Comparison of ENCODE assay signal across 28 cellular contexts in genomic region chr3:13708871-13709595, GRCh38.
DNase-seq lines count a peak whose midpoint lies in the region; ATAC-seq and TF ChIP-seq lines count a peak whose summit lies in the region.
"Had no signal": no experiment of that assay in that cellular context is flagged by ENCODE, and none has a peak within 500 bp of the region (broad histone marks: within the 10 kb centered on the region; RNA-seq: fewer than 3 reads in every experiment).

No MANE protein-coding gene starts in this region.

- H3K4me1 ChIP-seq in right atrium auricular region: no peaks in the 10 kb centered on the region
- no peaks in the 10 kb centered on the region for H3K4me1 ChIP-seq in right lobe of liver
- no peaks in the 10 kb centered on the region for H3K4me1 ChIP-seq in upper lobe of right lung
- H3K4me1 ChIP-seq in transverse colon: no peaks in the 10 kb centered on the region
- H3K4me1 ChIP-seq: heart left ventricle had no signal

- H3K27me3 ChIP-seq in right atrium auricular region (no peaks in the 10 kb centered on the region), right lobe of liver (no peaks in the 10 kb centered on the region), upper lobe of right lung (no peaks in the 10 kb centered on the region), transverse colon (no peaks in the 10 kb centered on the region)
- H3K27me3 ChIP-seq: heart left ventricle had no signal

- DNase-seq in activated CD4-positive, CD25-positive, alpha-beta regulatory T cell treated with anti-CD3 and anti-CD28 coated beads, Interleukin-2, amount 50 U/mL, for 72 hours: peak; percentile 9
- DNase-seq in right atrium auricular region (ENCODE audit: low spot score) (peak; percentile 30), Right ventricle myocardium superior (no peak), right lobe of liver (peak in 2 of 3 donors; percentile 1 to 15), upper lobe of right lung (peak; percentile 20), transverse colon (no peak), omental fat pad (ENCODE audit: low spot score) (no peak)
- DNase-seq: activated naive CD8-positive, alpha-beta T cell treated with anti-CD3 and anti-CD28 coated beads for 36 hours; C1 segment of cervical spinal cord; caudate nucleus; foreskin fibroblast; midbrain; MM.1S; NCI-H2081; NCI-H226; NCI-H69; occipital lobe; PC-9; SHP77; stimulated activated naive B cell treated with anti-CD40 and anti-IgM and Interleukin-4, amounts not matched to agents 10 μg/mL and 1 μg/mL and 100 μg/mL, for 72 hours; substantia nigra; T-helper 17 cell had no signal

- ATAC-seq in activated CD4-positive, CD25-positive, alpha-beta regulatory T cell treated with anti-CD3 and anti-CD28 coated beads, Interleukin-2, amount 50 U/mL, for 24 hours: no peak
- ATAC-seq in Right ventricle myocardium superior (ENCODE audit: poor library complexity) (no peak), right lobe of liver (no peak), upper lobe of right lung (no peak), omental fat pad (ENCODE audit: low FRiP score) (no peak)
- ATAC-seq: esophagus mucosa; heart left ventricle; naive thymus-derived CD4-positive, alpha-beta T cell; stimulated activated naive B cell treated with anti-CD40 and anti-IgM and Interleukin-4, amounts not matched to agents 10 μg/mL and 1 μg/mL and 100 μg/mL, for 72 hours; T-helper 17 cell had no signal

- intact Hi-C loops in Right ventricle myocardium superior (cut with DNase I): no loop called here
- intact Hi-C loops in right lobe of liver (cut with DNase I): no loop called here
- intact Hi-C loops in upper lobe of right lung (cut with DNase I): no loop called here
- intact Hi-C loops in transverse colon (cut with DNase I; ENCODE audit: low total_unique reads): no loop called here

- H3K36me3 ChIP-seq in right atrium auricular region: no peaks in the 10 kb centered on the region
- H3K36me3 ChIP-seq in right lobe of liver: no peaks in the 10 kb centered on the region
- no peaks in the 10 kb centered on the region for H3K36me3 ChIP-seq in upper lobe of right lung
- no peaks in the 10 kb centered on the region for H3K36me3 ChIP-seq in transverse colon
- H3K36me3 ChIP-seq: heart left ventricle had no signal

- WGBS in right lobe of liver (ENCODE audit: insufficient coverage, low coverage, low lambda C conversion rate, missing lambda C conversion rate): 72% methylated on average over 5 of the region's 6 CpGs
- WGBS in transverse colon (ENCODE audit: low coverage in 1 of 2), 2 donors: 74 to 100% methylated on average over 1 to 6 of the region's 6 CpGs

- no peak overlapping the region for H3K4me3 ChIP-seq in right atrium auricular region
- H3K4me3 ChIP-seq in right lobe of liver: no peak overlapping the region
- H3K4me3 ChIP-seq in upper lobe of right lung: no peak overlapping the region
- no peak overlapping the region for H3K4me3 ChIP-seq in transverse colon
- H3K4me3 ChIP-seq: heart left ventricle, PC-9, skin epidermis had no signal

- H3K27ac ChIP-seq in right atrium auricular region (no peak overlapping the region), right lobe of liver (no peak overlapping the region), upper lobe of right lung (no peak overlapping the region), transverse colon (no peak overlapping the region)
- H3K27ac ChIP-seq: 22Rv1, heart left ventricle, PC-9, skin epidermis had no signal

- in situ Hi-C loops in transverse colon (cut with MboI; ENCODE audit: low pct_ligation_motif_present in 1 of 4, low pct_unique_long_range_greater_than_20kb in 1 of 4, low sequenced_read_pairs in 3 of 4): no loop called here

- no peak for TF ChIP-seq CTCF in right atrium auricular region (IDR thresholded peaks at IDR 0.05)
- TF ChIP-seq CTCF in right lobe of liver (IDR thresholded peaks at IDR 0.05): no peak
- TF ChIP-seq CTCF in upper lobe of right lung (IDR thresholded peaks at IDR 0.05): no peak
- TF ChIP-seq CTCF in transverse colon (IDR thresholded peaks at IDR 0.05): no peak
- no peak for TF ChIP-seq CTCF in omental fat pad (IDR thresholded peaks at IDR 0.05)

- no peak for TF ChIP-seq EP300 in transverse colon (IDR thresholded peaks at IDR 0.05; ENCODE audit: low read depth)

- H3K9me3 ChIP-seq in right atrium auricular region (peaks cover 0 to 5% of the 10 kb centered on the region in 2 donors), right lobe of liver (no peaks in the 10 kb centered on the region), upper lobe of right lung (no peaks in the 10 kb centered on the region), transverse colon (no peaks in the 10 kb centered on the region)

- TF ChIP-seq POLR2A in right lobe of liver (IDR thresholded peaks at IDR 0.05) (no peak), transverse colon (IDR thresholded peaks at IDR 0.05) (no peak)

Comparison
In these comparisons a context has a peak if more than half of its experiments do, and no peak if none do; other contexts are left out.
1. DNase-seq: peak in activated CD4-positive, CD25-positive, alpha-beta regulatory T cell treated with anti-CD3 and anti-CD28 coated beads, Interleukin-2, amount 50 U/mL, for 72 hours (single experiment), right atrium auricular region (single experiment), right lobe of liver (2 of 3) and upper lobe of right lung (single experiment); none in Right ventricle myocardium superior (single experiment), transverse colon (single experiment) and omental fat pad (single experiment).